Comparison of ENCODE assay signal across 1 cellular context in the genomic region with DNA sequence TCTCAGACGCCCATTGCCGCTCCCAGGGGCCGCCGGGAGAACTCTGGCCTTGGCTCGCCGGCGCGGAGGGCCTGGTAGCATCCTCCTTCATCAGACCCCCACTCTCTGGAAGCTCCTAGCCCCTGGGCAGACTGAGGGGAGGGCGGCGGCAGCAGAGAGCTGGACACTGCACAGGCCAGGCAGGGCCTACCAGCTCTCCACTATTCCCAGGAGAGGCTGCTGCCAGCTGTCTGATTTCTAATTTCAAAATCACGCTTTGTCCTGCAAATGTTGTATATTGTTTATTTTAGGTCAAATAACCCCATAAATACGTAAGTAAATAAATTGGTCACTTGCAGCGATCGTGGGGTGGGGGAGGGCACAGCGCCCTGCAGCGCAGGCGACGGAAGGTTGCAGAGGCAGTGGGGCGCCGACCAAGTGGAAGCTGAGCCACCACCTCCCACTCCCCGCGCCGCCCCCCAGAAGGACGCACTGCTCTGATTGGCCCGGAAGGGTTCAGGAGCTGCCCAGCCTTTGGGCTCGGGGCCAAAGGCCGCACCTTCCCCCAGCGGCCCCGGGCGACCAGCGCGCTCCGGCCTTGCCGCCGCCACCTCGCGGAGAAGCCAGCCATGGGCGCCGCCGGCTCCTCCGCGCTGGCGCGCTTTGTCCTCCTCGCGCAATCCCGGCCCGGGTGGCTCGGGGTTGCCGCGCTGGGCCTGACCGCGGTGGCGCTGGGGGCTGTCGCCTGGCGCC.
TF ChIP-seq lines count a peak whose summit lies in the region.

MTARC1 (plus strand) TSS at position 577 of the 732 bp plus-strand sequence; CDS start at position 609, 32 bp downstream.

TF ChIP-seq in H1, 55 proteins besides CTCF, POLR2A, EP300 and RAD21:
- TF ChIP-seq, protein P1, sequence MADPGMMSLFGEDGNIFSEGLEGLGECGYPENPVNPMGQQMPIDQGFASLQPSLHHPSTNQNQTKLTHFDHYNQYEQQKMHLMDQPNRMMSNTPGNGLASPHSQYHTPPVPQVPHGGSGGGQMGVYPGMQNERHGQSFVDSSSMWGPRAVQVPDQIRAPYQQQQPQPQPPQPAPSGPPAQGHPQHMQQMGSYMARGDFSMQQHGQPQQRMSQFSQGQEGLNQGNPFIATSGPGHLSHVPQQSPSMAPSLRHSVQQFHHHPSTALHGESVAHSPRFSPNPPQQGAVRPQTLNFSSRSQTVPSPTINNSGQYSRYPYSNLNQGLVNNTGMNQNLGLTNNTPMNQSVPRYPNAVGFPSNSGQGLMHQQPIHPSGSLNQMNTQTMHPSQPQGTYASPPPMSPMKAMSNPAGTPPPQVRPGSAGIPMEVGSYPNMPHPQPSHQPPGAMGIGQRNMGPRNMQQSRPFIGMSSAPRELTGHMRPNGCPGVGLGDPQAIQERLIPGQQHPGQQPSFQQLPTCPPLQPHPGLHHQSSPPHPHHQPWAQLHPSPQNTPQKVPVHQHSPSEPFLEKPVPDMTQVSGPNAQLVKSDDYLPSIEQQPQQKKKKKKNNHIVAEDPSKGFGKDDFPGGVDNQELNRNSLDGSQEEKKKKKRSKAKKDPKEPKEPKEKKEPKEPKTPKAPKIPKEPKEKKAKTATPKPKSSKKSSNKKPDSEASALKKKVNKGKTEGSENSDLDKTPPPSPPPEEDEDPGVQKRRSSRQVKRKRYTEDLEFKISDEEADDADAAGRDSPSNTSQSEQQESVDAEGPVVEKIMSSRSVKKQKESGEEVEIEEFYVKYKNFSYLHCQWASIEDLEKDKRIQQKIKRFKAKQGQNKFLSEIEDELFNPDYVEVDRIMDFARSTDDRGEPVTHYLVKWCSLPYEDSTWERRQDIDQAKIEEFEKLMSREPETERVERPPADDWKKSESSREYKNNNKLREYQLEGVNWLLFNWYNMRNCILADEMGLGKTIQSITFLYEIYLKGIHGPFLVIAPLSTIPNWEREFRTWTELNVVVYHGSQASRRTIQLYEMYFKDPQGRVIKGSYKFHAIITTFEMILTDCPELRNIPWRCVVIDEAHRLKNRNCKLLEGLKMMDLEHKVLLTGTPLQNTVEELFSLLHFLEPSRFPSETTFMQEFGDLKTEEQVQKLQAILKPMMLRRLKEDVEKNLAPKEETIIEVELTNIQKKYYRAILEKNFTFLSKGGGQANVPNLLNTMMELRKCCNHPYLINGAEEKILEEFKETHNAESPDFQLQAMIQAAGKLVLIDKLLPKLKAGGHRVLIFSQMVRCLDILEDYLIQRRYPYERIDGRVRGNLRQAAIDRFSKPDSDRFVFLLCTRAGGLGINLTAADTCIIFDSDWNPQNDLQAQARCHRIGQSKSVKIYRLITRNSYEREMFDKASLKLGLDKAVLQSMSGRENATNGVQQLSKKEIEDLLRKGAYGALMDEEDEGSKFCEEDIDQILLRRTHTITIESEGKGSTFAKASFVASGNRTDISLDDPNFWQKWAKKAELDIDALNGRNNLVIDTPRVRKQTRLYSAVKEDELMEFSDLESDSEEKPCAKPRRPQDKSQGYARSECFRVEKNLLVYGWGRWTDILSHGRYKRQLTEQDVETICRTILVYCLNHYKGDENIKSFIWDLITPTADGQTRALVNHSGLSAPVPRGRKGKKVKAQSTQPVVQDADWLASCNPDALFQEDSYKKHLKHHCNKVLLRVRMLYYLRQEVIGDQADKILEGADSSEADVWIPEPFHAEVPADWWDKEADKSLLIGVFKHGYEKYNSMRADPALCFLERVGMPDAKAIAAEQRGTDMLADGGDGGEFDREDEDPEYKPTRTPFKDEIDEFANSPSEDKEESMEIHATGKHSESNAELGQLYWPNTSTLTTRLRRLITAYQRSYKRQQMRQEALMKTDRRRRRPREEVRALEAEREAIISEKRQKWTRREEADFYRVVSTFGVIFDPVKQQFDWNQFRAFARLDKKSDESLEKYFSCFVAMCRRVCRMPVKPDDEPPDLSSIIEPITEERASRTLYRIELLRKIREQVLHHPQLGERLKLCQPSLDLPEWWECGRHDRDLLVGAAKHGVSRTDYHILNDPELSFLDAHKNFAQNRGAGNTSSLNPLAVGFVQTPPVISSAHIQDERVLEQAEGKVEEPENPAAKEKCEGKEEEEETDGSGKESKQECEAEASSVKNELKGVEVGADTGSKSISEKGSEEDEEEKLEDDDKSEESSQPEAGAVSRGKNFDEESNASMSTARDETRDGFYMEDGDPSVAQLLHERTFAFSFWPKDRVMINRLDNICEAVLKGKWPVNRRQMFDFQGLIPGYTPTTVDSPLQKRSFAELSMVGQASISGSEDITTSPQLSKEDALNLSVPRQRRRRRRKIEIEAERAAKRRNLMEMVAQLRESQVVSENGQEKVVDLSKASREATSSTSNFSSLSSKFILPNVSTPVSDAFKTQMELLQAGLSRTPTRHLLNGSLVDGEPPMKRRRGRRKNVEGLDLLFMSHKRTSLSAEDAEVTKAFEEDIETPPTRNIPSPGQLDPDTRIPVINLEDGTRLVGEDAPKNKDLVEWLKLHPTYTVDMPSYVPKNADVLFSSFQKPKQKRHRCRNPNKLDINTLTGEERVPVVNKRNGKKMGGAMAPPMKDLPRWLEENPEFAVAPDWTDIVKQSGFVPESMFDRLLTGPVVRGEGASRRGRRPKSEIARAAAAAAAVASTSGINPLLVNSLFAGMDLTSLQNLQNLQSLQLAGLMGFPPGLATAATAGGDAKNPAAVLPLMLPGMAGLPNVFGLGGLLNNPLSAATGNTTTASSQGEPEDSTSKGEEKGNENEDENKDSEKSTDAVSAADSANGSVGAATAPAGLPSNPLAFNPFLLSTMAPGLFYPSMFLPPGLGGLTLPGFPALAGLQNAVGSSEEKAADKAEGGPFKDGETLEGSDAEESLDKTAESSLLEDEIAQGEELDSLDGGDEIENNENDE (IDR thresholded peaks at IDR 0.05; ENCODE audit: insufficient replicate concordance, low read length): no peak
- TF ChIP-seq CEBPB (IDR thresholded peaks at IDR 0.05; ENCODE audit: low read depth, low read length): no peak
- TF ChIP-seq PHF8 (conservative IDR thresholded peaks at IDR 0.05; ENCODE audit: low read depth, low read length): peak; percentile 73
- no peak for TF ChIP-seq TEAD4 (IDR thresholded peaks at IDR 0.05; ENCODE audit: low read depth, low read length)
- TF ChIP-seq BCL11A (IDR thresholded peaks at IDR 0.05; ENCODE audit: low read depth in 2 of 2, low read length in 2 of 2): no peak
- no peak for TF ChIP-seq RXRA (IDR thresholded peaks at IDR 0.05; ENCODE audit: insufficient read depth, low read depth, low read length)
- TF ChIP-seq RFX5 (IDR thresholded peaks at IDR 0.05; ENCODE audit: borderline replicate concordance, low read depth, low read length): no peak
- peak; percentile 75 for TF ChIP-seq TAF1 (IDR thresholded peaks at IDR 0.05; ENCODE audit: low read depth, low read length)
- TF ChIP-seq TBP (IDR thresholded peaks at IDR 0.05; ENCODE audit: low read depth, low read length): peak; percentile 68
- TF ChIP-seq YY1 (IDR thresholded peaks at IDR 0.05; ENCODE audit: low read depth, low read length): no peak; the same call in 1 of the 2 replicates
- no peak for TF ChIP-seq HDAC6 (IDR thresholded peaks at IDR 0.05; ENCODE audit: low read depth, low read length)
- no peak for TF ChIP-seq SIX5 (IDR thresholded peaks at IDR 0.05; ENCODE audit: low read depth, low read length)
- TF ChIP-seq NRF1 (IDR thresholded peaks at IDR 0.05; ENCODE audit: low read depth, low read length): no peak
- no peak for TF ChIP-seq SP2 (IDR thresholded peaks at IDR 0.05; ENCODE audit: low read length)
- no peak for TF ChIP-seq TCF12 (IDR thresholded peaks at IDR 0.05; ENCODE audit: low read depth, low read length)
- TF ChIP-seq CBX8 (IDR thresholded peaks at IDR 0.05; ENCODE audit: borderline replicate concordance, low read depth, low read length): no peak
- no peak for TF ChIP-seq KDM5A (IDR thresholded peaks at IDR 0.05; ENCODE audit: low read length)
- TF ChIP-seq CREB1 (IDR thresholded peaks at IDR 0.05): no peak
- TF ChIP-seq CBX5 (IDR thresholded peaks at IDR 0.05; ENCODE audit: low read depth, low read length): no peak
- TF ChIP-seq SIN3A (conservative IDR thresholded peaks at IDR 0.05 in 1 of 2, IDR thresholded peaks at IDR 0.05 in 1 of 2; ENCODE audit: low read depth in 1 of 2, low read length in 2 of 2): no peak; a peak in 1 of 4 replicates
- peak; percentile 66; the same call in 1 of the 2 replicates for TF ChIP-seq POLR2AphosphoS5 (IDR thresholded peaks at IDR 0.05; ENCODE audit: low read depth, low read length)
- TF ChIP-seq SIRT6 (IDR thresholded peaks at IDR 0.05; ENCODE audit: low read length): no peak
- TF ChIP-seq KDM1A (IDR thresholded peaks at IDR 0.05; ENCODE audit: borderline replicate concordance, low read length): no peak
- TF ChIP-seq RBBP5 (IDR thresholded peaks at IDR 0.05; ENCODE audit: borderline replicate concordance, low read depth, low read length): peak; percentile 59; the same call in 1 of the 2 replicates
- TF ChIP-seq MAX (IDR thresholded peaks at IDR 0.05): peak; percentile 62; the same call in 1 of the 2 replicates
- TF ChIP-seq SAP30 (IDR thresholded peaks at IDR 0.05; ENCODE audit: insufficient read depth, insufficient replicate concordance, low read length): no peak
- TF ChIP-seq GTF2F1 (IDR thresholded peaks at IDR 0.05; ENCODE audit: borderline replicate concordance, low read depth, low read length): peak; percentile 21; the same call in 1 of the 2 replicates
- peak; percentile 31; the same call in 1 of the 2 replicates for TF ChIP-seq BACH1 (IDR thresholded peaks at IDR 0.05; ENCODE audit: low read length)
- peak; percentile 63 for TF ChIP-seq ASH2L (IDR thresholded peaks at IDR 0.05; ENCODE audit: low read length)
- TF ChIP-seq JUN (IDR thresholded peaks at IDR 0.05; ENCODE audit: low read depth, low read length): no peak
